ENCODE assay signal across 22 cellular contexts in genomic region chr6:149203509-149203908, GRCh38.
DNase-seq lines count a peak whose midpoint lies in the region; ATAC-seq and TF ChIP-seq lines count a peak whose summit lies in the region.
"Had no signal": no experiment of that assay in that cellular context is flagged by ENCODE, and none has a peak within 500 bp of the region (broad histone marks: within the 10 kb centered on the region; RNA-seq: fewer than 3 reads in every experiment).

No MANE protein-coding gene starts in this region.

- H3K27me3 ChIP-seq in neural progenitor cell = no peaks in the 10 kb centered on the region

- H3K9me3 ChIP-seq in T-helper 17 cell (ENCODE audit: control insufficient read depth, low read length, poor library complexity, severe bottlenecking) = no peaks in the 10 kb centered on the region
- H3K9me3 ChIP-seq in neural progenitor cell (ENCODE audit: low read depth) = no peaks in the 10 kb centered on the region

- intact Hi-C loops in activated naive CD4-positive, alpha-beta T cell treated with anti-CD3 and anti-CD28 coated beads for 36 hours (cut with micrococcal nuclease) = no loop called here

- peaks cover 15% of the 10 kb centered on the region for H3K9me3 Mint-ChIP-seq in activated naive CD4-positive, alpha-beta T cell treated with anti-CD3 and anti-CD28 coated beads, Interleukin-2, amount 50 U/mL, for 24 hours
- peaks cover 11% of the 10 kb centered on the region for H3K9me3 Mint-ChIP-seq in activated naive CD4-positive, alpha-beta T cell treated with anti-CD3 and anti-CD28 coated beads for 36 hours
- peaks cover 6% of the 10 kb centered on the region for H3K9me3 Mint-ChIP-seq in neural progenitor cell

- peak overlapping the region; percentile 81 for H3K27ac ChIP-seq in neural progenitor cell
- H3K27ac ChIP-seq: C4-2B had no signal

- no peaks in the 10 kb centered on the region for H3K36me3 ChIP-seq in neural progenitor cell

- ATAC-seq in T-helper 17 cell = no peak
- ATAC-seq: HCT116, Panc1 had no signal

- peaks cover 25% of the 10 kb centered on the region for H3K4me1 Mint-ChIP-seq in activated naive CD4-positive, alpha-beta T cell treated with anti-CD3 and anti-CD28 coated beads, Interleukin-2, amount 50 U/mL, for 24 hours
- H3K4me1 Mint-ChIP-seq in activated naive CD4-positive, alpha-beta T cell treated with anti-CD3 and anti-CD28 coated beads for 36 hours (ENCODE audit: low read depth) = peaks cover 6% of the 10 kb centered on the region
- peaks cover 9% of the 10 kb centered on the region for H3K4me1 Mint-ChIP-seq in T-helper 17 cell
- peaks cover 24% of the 10 kb centered on the region for H3K4me1 Mint-ChIP-seq in neural progenitor cell
- H3K4me1 Mint-ChIP-seq: CD8-positive, alpha-beta memory T cell had no signal

- no peak overlapping the region for H3K4me3 Mint-ChIP-seq in activated naive CD4-positive, alpha-beta T cell treated with anti-CD3 and anti-CD28 coated beads, Interleukin-2, amount 50 U/mL, for 24 hours
- H3K4me3 Mint-ChIP-seq in activated naive CD4-positive, alpha-beta T cell treated with anti-CD3 and anti-CD28 coated beads for 36 hours = no peak overlapping the region
- H3K4me3 Mint-ChIP-seq in T-helper 17 cell = no peak overlapping the region
- H3K4me3 Mint-ChIP-seq in neural progenitor cell = no peak overlapping the region
- H3K4me3 Mint-ChIP-seq: CD8-positive, alpha-beta memory T cell had no signal

- H3K4me1 ChIP-seq in neural progenitor cell = peaks cover 28% of the 10 kb centered on the region

- H3F3A ChIP-seq in neural progenitor cell (ENCODE audit: low read depth) = peaks cover 29% of the 10 kb centered on the region

- CTCF ChIA-PET in activated naive CD4-positive, alpha-beta T cell treated with anti-CD3 and anti-CD28 coated beads for 36 hours (lab: Charles Lee) = no interaction called here

- no peaks in the 10 kb centered on the region for H3K79me2 ChIP-seq in neural progenitor cell (ENCODE audit: low read depth)

- no peak for TF ChIP-seq CTCF in neural progenitor cell (IDR thresholded peaks at IDR 0.05)

- H3K27me3 Mint-ChIP-seq in activated naive CD4-positive, alpha-beta T cell treated with anti-CD3 and anti-CD28 coated beads, Interleukin-2, amount 50 U/mL, for 24 hours = no peaks in the 10 kb centered on the region
- no peaks in the 10 kb centered on the region for H3K27me3 Mint-ChIP-seq in activated naive CD4-positive, alpha-beta T cell treated with anti-CD3 and anti-CD28 coated beads for 36 hours (ENCODE audit: low read depth)
- H3K27me3 Mint-ChIP-seq in T-helper 17 cell (no peaks in the 10 kb centered on the region), neural progenitor cell (ENCODE audit: insufficient read depth, low read depth) (peaks cover 7% of the 10 kb centered on the region)
- H3K27me3 Mint-ChIP-seq: CD8-positive, alpha-beta memory T cell had no signal

- DNase-seq in activated naive CD4-positive, alpha-beta T cell treated with anti-CD3 and anti-CD28 coated beads for 36 hours = no peak
- DNase-seq in MV-4-11 (lab: John Stamatoyannopoulos, UW) (peak; percentile 4), T-helper 17 cell (no peak), neural progenitor cell (ENCODE audit: low spot score) (no peak), D341Med (ENCODE audit: low spot score) (no peak), anterior cingulate cortex (lab: John Stamatoyannopoulos, UW) (no peak)
- DNase-seq: CD8-positive, alpha-beta memory T cell; DMS79 treated with DMSO at 0.1 percent for 48 hours; GF-D8; IMR-90; KG1; MM.1S; NCI-H1048; NCI-H1417 treated with DMSO at 0.1 percent for 48 hours; NCI-H2171 treated with DMSO at 0.1 percent for 48 hours; NCI-H446; NCI-H526; SHP77 treated with DMSO at 0.1 percent for 48 hours had no signal

- no peak overlapping the region for H3K9ac ChIP-seq in neural progenitor cell

- peak overlapping the region; percentile 46 for H3K27ac Mint-ChIP-seq in activated naive CD4-positive, alpha-beta T cell treated with anti-CD3 and anti-CD28 coated beads, Interleukin-2, amount 50 U/mL, for 24 hours
- no peak overlapping the region for H3K27ac Mint-ChIP-seq in activated naive CD4-positive, alpha-beta T cell treated with anti-CD3 and anti-CD28 coated beads for 36 hours
- H3K27ac Mint-ChIP-seq in T-helper 17 cell (peak overlapping the region; percentile 72), neural progenitor cell (peak overlapping the region; percentile 19)

- peak overlapping the region; percentile 50 for H2AFZ ChIP-seq in neural progenitor cell (replicated peaks)

- H3K4me2 ChIP-seq in neural progenitor cell = no peak overlapping the region

- peaks cover 16% of the 10 kb centered on the region for H3K36me3 Mint-ChIP-seq in activated naive CD4-positive, alpha-beta T cell treated with anti-CD3 and anti-CD28 coated beads, Interleukin-2, amount 50 U/mL, for 24 hours
- peaks cover 5% of the 10 kb centered on the region for H3K36me3 Mint-ChIP-seq in activated naive CD4-positive, alpha-beta T cell treated with anti-CD3 and anti-CD28 coated beads for 36 hours (ENCODE audit: low read depth)
- H3K36me3 Mint-ChIP-seq in T-helper 17 cell (ENCODE audit: low read depth) (peaks cover 4% of the 10 kb centered on the region), neural progenitor cell (no peaks in the 10 kb centered on the region)

- no peaks in the 10 kb centered on the region for H4K20me1 ChIP-seq in neural progenitor cell (ENCODE audit: low read depth)

- H3K4me3 ChIP-seq in neural progenitor cell = no peak overlapping the region
